ENCODE assay signal across 8 cellular contexts in genomic region chr17:30291571-30292489, GRCh38. TPM values are rescaled to one million over a fixed set of nuclear protein-coding genes. Genes with fewer than 3 reads are reported as not detected.
DNase-seq lines count a peak whose midpoint lies in the region; ATAC-seq and TF ChIP-seq lines count a peak whose summit lies in the region.

A gene with protein sequence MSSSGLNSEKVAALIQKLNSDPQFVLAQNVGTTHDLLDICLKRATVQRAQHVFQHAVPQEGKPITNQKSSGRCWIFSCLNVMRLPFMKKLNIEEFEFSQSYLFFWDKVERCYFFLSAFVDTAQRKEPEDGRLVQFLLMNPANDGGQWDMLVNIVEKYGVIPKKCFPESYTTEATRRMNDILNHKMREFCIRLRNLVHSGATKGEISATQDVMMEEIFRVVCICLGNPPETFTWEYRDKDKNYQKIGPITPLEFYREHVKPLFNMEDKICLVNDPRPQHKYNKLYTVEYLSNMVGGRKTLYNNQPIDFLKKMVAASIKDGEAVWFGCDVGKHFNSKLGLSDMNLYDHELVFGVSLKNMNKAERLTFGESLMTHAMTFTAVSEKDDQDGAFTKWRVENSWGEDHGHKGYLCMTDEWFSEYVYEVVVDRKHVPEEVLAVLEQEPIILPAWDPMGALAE (minus strand): TSS chr17:30291944. CDS start chr17:30291819, 125 bp downstream.

- no peaks in the 10 kb centered on the region for H3K36me3 Mint-ChIP-seq in naive B cell
- H3K36me3 Mint-ChIP-seq in stimulated activated effector memory CD8-positive, alpha-beta T cell treated with anti-CD3 and anti-CD28 coated beads, Interleukin-12 subunit alpha, Interleukin-12 subunit beta, amount 100 ng/mL, for 72 hours = peaks cover 36% of the 10 kb centered on the region

- peaks cover 0 to 3% (median 0%) of the 10 kb centered on the region in 3 donors for H3K27me3 Mint-ChIP-seq in naive B cell

- peak within 1 kb of the TSS in 6 of 8 donors; percentile 85 to 96 (median 93) for H3K4me3 Mint-ChIP-seq in naive B cell
- peak within 1 kb of the TSS; percentile 81 for H3K4me3 Mint-ChIP-seq in stimulated activated effector memory CD8-positive, alpha-beta T cell treated with anti-CD3 and anti-CD28 coated beads, Interleukin-12 subunit alpha, Interleukin-12 subunit beta, amount 100 ng/mL, for 72 hours

- H3K4me1 Mint-ChIP-seq in naive B cell = peaks cover 5 to 18% (median 14%) of the 10 kb centered on the region in 3 donors
- peaks cover 10% of the 10 kb centered on the region for H3K4me1 Mint-ChIP-seq in stimulated activated effector memory CD8-positive, alpha-beta T cell treated with anti-CD3 and anti-CD28 coated beads, Interleukin-12 subunit alpha, Interleukin-12 subunit beta, amount 100 ng/mL, for 72 hours

- DNase-seq in CD1c-positive myeloid dendritic cell (ENCODE audit: extremely low spot score) = peak; percentile 81
- peak; percentile 70 for DNase-seq in activated T-helper 1 cell treated with Interleukin-2 at 50 U/mL for 16 hours (ENCODE audit: low read depth)
- peak; percentile 83 for DNase-seq in fibroblast of gingiva (ENCODE audit: low read depth)
- DNase-seq in naive B cell = peak; percentile 73
- peak; percentile 77 to 90 for DNase-seq in stimulated activated effector memory CD8-positive, alpha-beta T cell treated with anti-CD3 and anti-CD28 coated beads, Interleukin-12 subunit alpha, Interleukin-12 subunit beta, amount 100 ng/mL, for 72 hours (ENCODE audit: low spot score in 2 of 2)

- peak within 1 kb of the TSS in 3 of 6 donors; percentile 70 to 74 (median 74) for H3K27ac Mint-ChIP-seq in naive B cell
- H3K27ac Mint-ChIP-seq in stimulated activated effector memory CD8-positive, alpha-beta T cell treated with anti-CD3 and anti-CD28 coated beads, Interleukin-12 subunit alpha, Interleukin-12 subunit beta, amount 100 ng/mL, for 72 hours = peak within 1 kb of the TSS; percentile 90

- no peaks in the 10 kb centered on the region for H3K9me3 Mint-ChIP-seq in naive B cell
- H3K9me3 Mint-ChIP-seq in stimulated activated effector memory CD8-positive, alpha-beta T cell treated with anti-CD3 and anti-CD28 coated beads, Interleukin-12 subunit alpha, Interleukin-12 subunit beta, amount 100 ng/mL, for 72 hours = no peaks in the 10 kb centered on the region

- peak; percentile 70 for ATAC-seq in GM19328 (IDR thresholded peaks at IDR 0.05; ENCODE audit: unreplicated experiment)
- peak; percentile 70 for ATAC-seq in HG03571 (IDR thresholded peaks at IDR 0.05; ENCODE audit: unreplicated experiment)
- peak; percentile 79 to 85 for ATAC-seq in naive B cell (ENCODE audit: low read depth in 2 of 2)
- peak; percentile 86 for ATAC-seq in stimulated activated effector memory CD8-positive, alpha-beta T cell treated with anti-CD3 and anti-CD28 coated beads, Interleukin-12 subunit alpha, Interleukin-12 subunit beta, amount 100 ng/mL, for 72 hours

TF ChIP-seq in PFSK-1, 5 proteins besides CTCF, POLR2A, EP300 and RAD21:
- TF ChIP-seq POLR2AphosphoS5 (IDR thresholded peaks at IDR 0.05; ENCODE audit: low read depth, low read length) = peak; percentile 43
- TF ChIP-seq FOXP2 (optimal IDR thresholded peaks at IDR 0.05; ENCODE audit: borderline replicate concordance, extremely low read depth, extremely low read length, insufficient read depth) = peak; percentile 36
- TF ChIP-seq, protein P1, sequence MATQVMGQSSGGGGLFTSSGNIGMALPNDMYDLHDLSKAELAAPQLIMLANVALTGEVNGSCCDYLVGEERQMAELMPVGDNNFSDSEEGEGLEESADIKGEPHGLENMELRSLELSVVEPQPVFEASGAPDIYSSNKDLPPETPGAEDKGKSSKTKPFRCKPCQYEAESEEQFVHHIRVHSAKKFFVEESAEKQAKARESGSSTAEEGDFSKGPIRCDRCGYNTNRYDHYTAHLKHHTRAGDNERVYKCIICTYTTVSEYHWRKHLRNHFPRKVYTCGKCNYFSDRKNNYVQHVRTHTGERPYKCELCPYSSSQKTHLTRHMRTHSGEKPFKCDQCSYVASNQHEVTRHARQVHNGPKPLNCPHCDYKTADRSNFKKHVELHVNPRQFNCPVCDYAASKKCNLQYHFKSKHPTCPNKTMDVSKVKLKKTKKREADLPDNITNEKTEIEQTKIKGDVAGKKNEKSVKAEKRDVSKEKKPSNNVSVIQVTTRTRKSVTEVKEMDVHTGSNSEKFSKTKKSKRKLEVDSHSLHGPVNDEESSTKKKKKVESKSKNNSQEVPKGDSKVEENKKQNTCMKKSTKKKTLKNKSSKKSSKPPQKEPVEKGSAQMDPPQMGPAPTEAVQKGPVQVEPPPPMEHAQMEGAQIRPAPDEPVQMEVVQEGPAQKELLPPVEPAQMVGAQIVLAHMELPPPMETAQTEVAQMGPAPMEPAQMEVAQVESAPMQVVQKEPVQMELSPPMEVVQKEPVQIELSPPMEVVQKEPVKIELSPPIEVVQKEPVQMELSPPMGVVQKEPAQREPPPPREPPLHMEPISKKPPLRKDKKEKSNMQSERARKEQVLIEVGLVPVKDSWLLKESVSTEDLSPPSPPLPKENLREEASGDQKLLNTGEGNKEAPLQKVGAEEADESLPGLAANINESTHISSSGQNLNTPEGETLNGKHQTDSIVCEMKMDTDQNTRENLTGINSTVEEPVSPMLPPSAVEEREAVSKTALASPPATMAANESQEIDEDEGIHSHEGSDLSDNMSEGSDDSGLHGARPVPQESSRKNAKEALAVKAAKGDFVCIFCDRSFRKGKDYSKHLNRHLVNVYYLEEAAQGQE (IDR thresholded peaks at IDR 0.05; ENCODE audit: insufficient read depth in 1 of 2, low read depth in 2 of 2, low read length in 2 of 2) = no peak

RNA-seq across cellular contexts. Expression of the gene that starts here (rescaled TPM):
- 53.0 TPM for polyA plus RNA-seq in PFSK-1 (2012; ENCODE audit: insufficient read length, low read depth)
- polyA plus RNA-seq in naive B cell (ENCODE audit: low read depth in 6 of 6) = 1 to 10 TPM in 5 of 6 donors, not detected in 1; 3.8 to 9.1 (median 5.3) TPM

Comparison
In these comparisons a context has a peak if more than half of its experiments do, and no peak if none do; other contexts are left out.
1. Peak in every context shown above with its lines: DNase-seq and ATAC-seq.